9 cellular contexts compared by ENCODE assay signal in genomic region chr11:62217191-62217748, GRCh38. TPM values are rescaled to one million over a fixed set of nuclear protein-coding genes. Genes with fewer than 3 reads are reported as not detected.
DNase-seq lines count a peak whose midpoint lies in the region; TF ChIP-seq lines count a peak whose summit lies in the region.
"Had no signal": no experiment of that assay in that cellular context is flagged by ENCODE, and none has a peak within 500 bp of the region (broad histone marks: within the 10 kb centered on the region; RNA-seq: fewer than 3 reads in every experiment).

No MANE protein-coding gene starts in this region.

- no peak overlapping the region for H3K27ac Mint-ChIP-seq in T-helper 2 cell treated with Interferon-gamma antibody and Interleukin-4, amounts not matched to agents 5 μg/mL and 100 μg/mL, for 36 hours

- peaks cover 12% of the 10 kb centered on the region for H3K9me3 ChIP-seq in NT2/D1 (ENCODE audit: insufficient read depth, low read length)

- H3K4me3 Mint-ChIP-seq in T-helper 2 cell treated with Interferon-gamma antibody and Interleukin-4, amounts not matched to agents 5 μg/mL and 100 μg/mL, for 36 hours, result no peak overlapping the region

- H3K36me3 Mint-ChIP-seq in T-helper 2 cell treated with Interferon-gamma antibody and Interleukin-4, amounts not matched to agents 5 μg/mL and 100 μg/mL, for 36 hours (ENCODE audit: low read depth), result no peaks in the 10 kb centered on the region

- H3K4me3 ChIP-seq in AG09309 (ENCODE audit: control insufficient read depth, low read depth, low read length) (no peak overlapping the region), GM12875 (ENCODE audit: low read depth, low read length) (no peak overlapping the region), NT2/D1 (ENCODE audit: insufficient read length, low read depth) (no peak overlapping the region), fibroblast of the aortic adventitia (ENCODE audit: low read depth, low read length) (no peak overlapping the region), dorsolateral prefrontal cortex (no peak overlapping the region)

- H3K9ac ChIP-seq in NT2/D1 (ENCODE audit: insufficient read length, low read depth), result no peak overlapping the region

- H3K27me3 Mint-ChIP-seq in T-helper 2 cell treated with Interferon-gamma antibody and Interleukin-4, amounts not matched to agents 5 μg/mL and 100 μg/mL, for 36 hours (ENCODE audit: low read depth), result peaks cover 24% of the 10 kb centered on the region

- no peaks in the 10 kb centered on the region for H3K4me1 ChIP-seq in NT2/D1 (ENCODE audit: insufficient read depth, insufficient read length)

- H3K27ac ChIP-seq in dorsolateral prefrontal cortex, result no peak overlapping the region

- no peaks in the 10 kb centered on the region for H3K36me3 ChIP-seq in NT2/D1 (ENCODE audit: insufficient read depth, insufficient read length, low read length)

- peaks cover 6% of the 10 kb centered on the region for H3K9me3 Mint-ChIP-seq in T-helper 2 cell treated with Interferon-gamma antibody and Interleukin-4, amounts not matched to agents 5 μg/mL and 100 μg/mL, for 36 hours

- H3K4me1 Mint-ChIP-seq in T-helper 2 cell treated with Interferon-gamma antibody and Interleukin-4, amounts not matched to agents 5 μg/mL and 100 μg/mL, for 36 hours (ENCODE audit: low read depth), result no peaks in the 10 kb centered on the region

- intact Hi-C loops in dorsolateral prefrontal cortex (cut with DNase I), result no loop called here

- DNase-seq in AG09309 (ENCODE audit: low read depth) (no peak), NT2/D1 (ENCODE audit: low read depth, low spot score) (peak; percentile 36), fibroblast of the aortic adventitia (ENCODE audit: low read depth) (peak; percentile 28), NCI-H1694 (lab: John Stamatoyannopoulos, UW) (no peak), dorsolateral prefrontal cortex (no peak)
- no peak for DNase-seq in stimulated activated CD4-positive, alpha-beta T cell treated with anti-CD3 and anti-CD28 coated beads, Interleukin-4, amount 100 ng/mL, for 4 hours
- no peak for DNase-seq in T-helper 2 cell treated with Interferon-gamma antibody and Interleukin-4, amounts not matched to agents 5 μg/mL and 100 μg/mL, for 36 hours (ENCODE audit: low spot score)
- DNase-seq: NCI-H774 had no signal

- no peaks in the 10 kb centered on the region for H3K27me3 ChIP-seq in NT2/D1 (ENCODE audit: insufficient read depth, insufficient read length)
- peaks cover 0 to 6% (median 0%) of the 10 kb centered on the region in 45 donors for H3K27me3 ChIP-seq in dorsolateral prefrontal cortex

- TF ChIP-seq CTCF in AG09309 (IDR thresholded peaks at IDR 0.05; ENCODE audit: control insufficient read depth, insufficient read depth, low read depth, low read length, missing control alignments), result peak; percentile 47
- peak; percentile 34; the same call in 1 of the 2 replicates for TF ChIP-seq CTCF in GM12875 (IDR thresholded peaks at IDR 0.05; ENCODE audit: borderline replicate concordance, insufficient read depth, low read depth, low read length)
- TF ChIP-seq CTCF in fibroblast of the aortic adventitia (IDR thresholded peaks at IDR 0.05; ENCODE audit: insufficient read depth, low read length), result peak; percentile 49
- TF ChIP-seq CTCF in dorsolateral prefrontal cortex (IDR thresholded peaks at IDR 0.05 in 54 of 56, conservative IDR thresholded peaks at IDR 0.05 in 2 of 56; ENCODE audit: low read depth in 1 of 56, partially characterized antibody in 56 of 56), result peak in 4 of 56 donors; percentile 8 to 32 (median 12)

RNA-seq across cellular contexts. Expression of gene SCGB2A1, which starts 8.8 kb away (rescaled TPM):
- total RNA-seq in fibroblast of the aortic adventitia (ENCODE audit: low replicate concordance), result not detected in 2 replicates
- under 1 TPM in 1 of 120 experiments, not detected in 119; 0.98 TPM for total RNA-seq in dorsolateral prefrontal cortex

RNA-seq across cellular contexts. Expression of gene SCGB1D2, which starts 24.8 kb away (rescaled TPM):
- not detected in 2 replicates for total RNA-seq in fibroblast of the aortic adventitia (ENCODE audit: low replicate concordance)
- total RNA-seq in dorsolateral prefrontal cortex, result 1 to 10 TPM in 49 of 120 experiments, under 1 TPM in 1, not detected in 70; 0.72 to 7.2 (median 1.9) TPM

RNA-seq across cellular contexts. Expression of gene SCGB1D1, which starts 27.3 kb away (rescaled TPM):
- not detected in 2 replicates for total RNA-seq in fibroblast of the aortic adventitia (ENCODE audit: low replicate concordance)
- not detected for total RNA-seq in dorsolateral prefrontal cortex

RNA-seq across cellular contexts. Expression of gene SCGB2A2, which starts 52.7 kb away (rescaled TPM):
- not detected in 2 replicates for total RNA-seq in fibroblast of the aortic adventitia (ENCODE audit: low replicate concordance)
- not detected for total RNA-seq in dorsolateral prefrontal cortex

Comparison
In these comparisons a context has a peak if more than half of its experiments do, and no peak if none do; other contexts are left out.
1. DNase-seq: peak in NT2/D1 (single experiment) and fibroblast of the aortic adventitia (single experiment); none in AG09309 (single experiment), stimulated activated CD4-positive, alpha-beta T cell treated with anti-CD3 and anti-CD28 coated beads, Interleukin-4, amount 100 ng/mL, for 4 hours (0 of 2), NCI-H1694 (single experiment), T-helper 2 cell treated with Interferon-gamma antibody and Interleukin-4, amounts not matched to agents 5 μg/mL and 100 μg/mL, for 36 hours (single experiment) and dorsolateral prefrontal cortex (0 of 10).